Comparison of ENCODE assay signal across 12 cellular contexts in the genomic region with DNA sequence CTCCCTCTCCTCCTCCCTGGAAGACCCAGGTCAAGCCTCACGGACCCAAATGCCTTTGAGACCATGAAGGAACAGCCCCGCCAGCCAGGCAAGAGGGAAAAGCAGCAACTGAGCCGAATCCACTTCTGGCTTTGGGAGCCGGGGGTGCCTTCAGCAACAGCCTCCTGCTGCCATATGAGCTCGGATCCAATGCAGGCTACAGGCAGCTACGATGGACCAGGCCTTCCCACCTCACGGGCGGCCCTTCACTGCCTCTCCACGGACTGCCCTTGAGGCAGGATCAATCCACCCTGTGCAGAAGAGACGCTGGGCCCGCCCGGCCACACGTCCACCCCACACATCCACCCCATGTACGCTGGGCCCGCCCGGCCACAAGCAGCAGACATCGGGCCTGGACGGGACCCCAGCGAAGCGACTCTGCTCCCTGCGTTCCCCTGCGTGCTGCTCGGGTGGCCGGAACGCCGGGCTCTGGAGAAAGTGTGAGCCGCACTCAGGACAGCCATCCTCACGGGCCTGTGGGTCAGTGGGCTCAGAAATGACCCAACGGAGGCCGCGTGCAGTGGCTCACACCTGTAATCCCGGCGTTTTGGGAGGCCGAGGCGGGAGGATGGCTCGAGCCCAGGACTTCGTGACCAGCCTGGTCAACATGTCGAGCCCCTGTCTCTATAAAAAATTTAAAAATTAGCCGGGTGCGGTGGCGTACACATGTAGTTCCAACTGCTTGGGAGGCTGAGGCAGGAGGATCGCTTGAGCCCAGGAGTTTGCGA.
DNase-seq lines count a peak whose midpoint lies in the region; ATAC-seq and TF ChIP-seq lines count a peak whose summit lies in the region.
"Had no signal": no experiment of that assay in that cellular context is flagged by ENCODE, and none has a peak within 500 bp of the region (broad histone marks: within the 10 kb centered on the region; RNA-seq: fewer than 3 reads in every experiment).

No MANE protein-coding gene starts in this region.

- no TSS peak for BruUV-seq in A673 (replicated peaks; lab: Mats Ljungman, UMichigan)

- POLR2A ChIA-PET in A673 (lab: Charles Lee; ENCODE audit: low non-redundant PET) = no interaction called here

- H2AFZ ChIP-seq in osteoblast (ENCODE audit: low read length) = no peak overlapping the region
- H2AFZ ChIP-seq: parathyroid adenoma had no signal

- DNase-seq in A673 (ENCODE audit: low spot score) = peak; percentile 31
- DNase-seq in ELR (ENCODE audit: low read depth) = peak; percentile 31
- peak in 6 of 10 donors; percentile 16 to 41 (median 31) for DNase-seq in dorsolateral prefrontal cortex
- DNase-seq in osteoblast (ENCODE audit: insufficient read length, low spot score, missing footprints) = peak; percentile 83
- no peak for DNase-seq in dermis blood vessel endothelial cell
- DNase-seq in OCI-M1 (lab: John Stamatoyannopoulos, UW) = no peak
- DNase-seq: NCI-H1436 treated with DMSO at 0.1 percent for 48 hours; stimulated activated CD4-positive, alpha-beta T cell treated with anti-CD3 and anti-CD28 coated beads, Interleukin-2, amount 100 ng/mL, for 48 hours; stimulated activated naive B cell treated with anti-CD40 and anti-IgM and Interleukin-4, amounts not matched to agents 10 μg/mL and 1 μg/mL and 100 μg/mL, for 72 hours had no signal

- no peak overlapping the region for H3K27ac ChIP-seq in A673 (ENCODE audit: low read depth, low read length, poor library complexity, severe bottlenecking)
- no peak overlapping the region for H3K27ac ChIP-seq in dorsolateral prefrontal cortex
- H3K27ac ChIP-seq in osteoblast (ENCODE audit: low read depth, low read length) = no peak overlapping the region
- H3K27ac ChIP-seq: parathyroid adenoma had no signal

- no peaks in the 10 kb centered on the region for H4K20me1 ChIP-seq in osteoblast (ENCODE audit: insufficient read depth, low read length)

- ATAC-seq in GM19324 (IDR thresholded peaks at IDR 0.05; ENCODE audit: low FRiP score, unreplicated experiment) = no peak
- ATAC-seq in GM18909 (IDR thresholded peaks at IDR 0.05; ENCODE audit: poor library complexity, unreplicated experiment) = no peak

- H3K9me3 ChIP-seq in A673 (ENCODE audit: low read depth, low read length, poor library complexity, severe bottlenecking) = no peaks in the 10 kb centered on the region
- no peaks in the 10 kb centered on the region for H3K9me3 ChIP-seq in osteoblast (ENCODE audit: low read depth, low read length)

- no peak for TF ChIP-seq CTCF in A673 (conservative IDR thresholded peaks at IDR 0.05; ENCODE audit: low read depth, low read length)
- no peak for TF ChIP-seq CTCF in dorsolateral prefrontal cortex (IDR thresholded peaks at IDR 0.05 in 54 of 56, conservative IDR thresholded peaks at IDR 0.05 in 2 of 56; ENCODE audit: low read depth in 1 of 56, partially characterized antibody in 56 of 56)
- TF ChIP-seq CTCF in osteoblast (IDR thresholded peaks at IDR 0.05; ENCODE audit: extremely low read depth, low read depth, low read length) = no peak

- H3K36me3 ChIP-seq in A673 (ENCODE audit: insufficient read depth, low read length, poor library complexity, severe bottlenecking) (no peaks in the 10 kb centered on the region), osteoblast (ENCODE audit: insufficient read depth, low read length) (no peaks in the 10 kb centered on the region)

- no peak overlapping the region for H3K4me3 ChIP-seq in A673 (ENCODE audit: low read depth, low read length, poor library complexity, severe bottlenecking)
- no peak overlapping the region for H3K4me3 ChIP-seq in dorsolateral prefrontal cortex
- no peak overlapping the region for H3K4me3 ChIP-seq in osteoblast (ENCODE audit: insufficient read depth, low read length)

- H3K27me3 ChIP-seq in A673 (replicated peaks; ENCODE audit: insufficient read depth, low read depth, low read length, poor library complexity) (no peaks in the 10 kb centered on the region), dorsolateral prefrontal cortex (peaks cover 0 to 14% (median 0%) of the 10 kb centered on the region in 45 donors), osteoblast (ENCODE audit: insufficient read depth, low read length) (peaks cover 20% of the 10 kb centered on the region)

- intact Hi-C loops in A673 (cut with micrococcal nuclease; ENCODE audit: unreplicated experiment) (no loop called here), dorsolateral prefrontal cortex (cut with DNase I) (no loop called here)

- H3K4me2 ChIP-seq in osteoblast (ENCODE audit: insufficient read depth, low read length) = no peak overlapping the region

- CTCF ChIA-PET in A673 (lab: Charles Lee) = no interaction called here

- H3K79me2 ChIP-seq in osteoblast (ENCODE audit: insufficient read depth, low read length) = no peaks in the 10 kb centered on the region
- H3K79me2 ChIP-seq: parathyroid adenoma had no signal

- H3K4me1 ChIP-seq in A673 (ENCODE audit: insufficient read depth, low read length, poor library complexity, severe bottlenecking) (peaks cover 3% of the 10 kb centered on the region), osteoblast (ENCODE audit: insufficient read depth, low read length) (no peaks in the 10 kb centered on the region)
- H3K4me1 ChIP-seq: parathyroid adenoma had no signal

Comparison
In these comparisons a context has a peak if more than half of its experiments do, and no peak if none do; other contexts are left out.
1. DNase-seq: peak in A673 (single experiment), ELR (single experiment), dorsolateral prefrontal cortex (6 of 10) and osteoblast (single experiment); none in dermis blood vessel endothelial cell (single experiment) and OCI-M1 (single experiment).